In genomic region chrX:11757397-11757728, GRCh38 we compare ENCODE assay signal across 8 cellular contexts. TPM values are rescaled to one million over a fixed set of nuclear protein-coding genes. Genes with fewer than 3 reads are reported as not detected.
DNase-seq lines count a peak whose midpoint lies in the region; TF ChIP-seq lines count a peak whose summit lies in the region.

No MANE protein-coding gene starts in this region.

- no peak for DNase-seq in CD4-positive, alpha-beta memory T cell
- DNase-seq in Jurkat, Clone E6-1 (ENCODE audit: low read depth, low spot score), result no peak
- DNase-seq in coronary artery (ENCODE audit: low spot score), result no peak
- no peak for DNase-seq in nephron progenitor cell
- no peak for DNase-seq in ureter (ENCODE audit: low spot score)
- no peak for DNase-seq in stimulated activated CD8-positive, alpha-beta memory T cell treated with anti-CD3 and anti-CD28 coated beads, Interleukin-4, amount 100 ng/mL, for 48 hours
- DNase-seq in LoVo (ENCODE audit: low spot score), result no peak
- DNase-seq in NCI-H774 (lab: John Stamatoyannopoulos, UW), result no peak

- TF ChIP-seq CTCF in coronary artery (IDR thresholded peaks at IDR 0.05) (no peak), nephron progenitor cell (IDR thresholded peaks at IDR 0.05) (no peak)

- H3K27me3 Mint-ChIP-seq in CD4-positive, alpha-beta memory T cell, result no peaks in the 10 kb centered on the region
- peaks cover 22% of the 10 kb centered on the region for H3K27me3 Mint-ChIP-seq in nephron progenitor cell (ENCODE audit: low read depth, poor library complexity)

- H3K9me3 ChIP-seq in CD4-positive, alpha-beta memory T cell (ENCODE audit: control insufficient read depth in 1 of 2, low read length in 2 of 2), result no peaks in the 10 kb centered on the region

- peaks cover 17% of the 10 kb centered on the region for H3K4me1 ChIP-seq in CD4-positive, alpha-beta memory T cell (ENCODE audit: insufficient read depth, low read length)

- H3K27ac Mint-ChIP-seq in CD4-positive, alpha-beta memory T cell, result peak overlapping the region in 5 of 7 donors; percentile 8 to 81 (median 76)
- no peak overlapping the region for H3K27ac Mint-ChIP-seq in nephron progenitor cell

- H3K27me3 ChIP-seq in CD4-positive, alpha-beta memory T cell (ENCODE audit: insufficient read depth, low read length), result no peaks in the 10 kb centered on the region

- H3K9me3 Mint-ChIP-seq in CD4-positive, alpha-beta memory T cell, result peaks cover 0 to 2% (median 0%) of the 10 kb centered on the region in 8 donors
- peaks cover 46% of the 10 kb centered on the region for H3K9me3 Mint-ChIP-seq in nephron progenitor cell

- H3K4me1 Mint-ChIP-seq in CD4-positive, alpha-beta memory T cell, result peaks cover 8 to 33% (median 18%) of the 10 kb centered on the region in 4 donors
- H3K4me1 Mint-ChIP-seq in nephron progenitor cell, result peaks cover 10% of the 10 kb centered on the region

- H3K4me3 ChIP-seq in CD4-positive, alpha-beta memory T cell (ENCODE audit: low read length in 2 of 2), result peak overlapping the region; percentile 6 to 52
- peak overlapping the region; percentile 49 for H3K4me3 ChIP-seq in Jurkat, Clone E6-1 (ENCODE audit: low read length)
- H3K4me3 ChIP-seq in coronary artery, result peak overlapping the region; percentile 72

- peaks cover 1% of the 10 kb centered on the region for H3K36me3 ChIP-seq in CD4-positive, alpha-beta memory T cell (ENCODE audit: insufficient read depth, low read length)

- peak overlapping the region; percentile 62 to 80 (median 71) for H3K4me3 Mint-ChIP-seq in CD4-positive, alpha-beta memory T cell
- H3K4me3 Mint-ChIP-seq in nephron progenitor cell, result peak overlapping the region; percentile 71

- H3K27ac ChIP-seq in CD4-positive, alpha-beta memory T cell (ENCODE audit: low read depth, low read length), result peak overlapping the region; percentile 51
- peak overlapping the region; percentile 67 to 89 for H3K27ac ChIP-seq in coronary artery

- intact Hi-C loops in CD4-positive, alpha-beta memory T cell (cut with micrococcal nuclease), result loop anchor here (5.0 to 10.0 kb wide), 2 partner anchors 1195 to 1743 kb away; no protein-coding TSS in a partner anchor

- CTCF ChIA-PET in CD4-positive, alpha-beta memory T cell (lab: Charles Lee; ENCODE audit: partially characterized antibody), result interaction anchor here (1.1 to 3.8 kb wide), 3 partner anchors 8 to 14 kb away, joined by 5 to 31 read pairs (median 7); no protein-coding TSS in a partner anchor

- POLR2A ChIA-PET in CD4-positive, alpha-beta memory T cell (lab: Charles Lee; ENCODE audit: partially characterized antibody), result interaction anchor here (1.1 to 4.0 kb wide), 2 partner anchors 10 to 11 kb away, joined by 3 to 40 read pairs; no protein-coding TSS in a partner anchor

- peaks cover 14 to 27% of the 10 kb centered on the region in 2 donors for H3K36me3 Mint-ChIP-seq in CD4-positive, alpha-beta memory T cell
- H3K36me3 Mint-ChIP-seq in nephron progenitor cell (ENCODE audit: low read depth), result peaks cover 7% of the 10 kb centered on the region

RNA-seq across cellular contexts. Expression of gene MSL3, which starts 0.7 kb away (rescaled TPM):
- total RNA-seq in CD4-positive, alpha-beta memory T cell, result 100 to 1,000 TPM; 129 to 140 TPM
- polyA plus RNA-seq in CD4-positive, alpha-beta memory T cell, result 10 to 100 TPM; 62.6 to 72.9 TPM
- polyA plus RNA-seq in Jurkat, Clone E6-1 (2012; ENCODE audit: insufficient read depth, insufficient read length), result 43.0 TPM
- total RNA-seq in ureter, result 22.8 TPM
